ENCODE assay signal across 8 cellular contexts in the genomic region with DNA sequence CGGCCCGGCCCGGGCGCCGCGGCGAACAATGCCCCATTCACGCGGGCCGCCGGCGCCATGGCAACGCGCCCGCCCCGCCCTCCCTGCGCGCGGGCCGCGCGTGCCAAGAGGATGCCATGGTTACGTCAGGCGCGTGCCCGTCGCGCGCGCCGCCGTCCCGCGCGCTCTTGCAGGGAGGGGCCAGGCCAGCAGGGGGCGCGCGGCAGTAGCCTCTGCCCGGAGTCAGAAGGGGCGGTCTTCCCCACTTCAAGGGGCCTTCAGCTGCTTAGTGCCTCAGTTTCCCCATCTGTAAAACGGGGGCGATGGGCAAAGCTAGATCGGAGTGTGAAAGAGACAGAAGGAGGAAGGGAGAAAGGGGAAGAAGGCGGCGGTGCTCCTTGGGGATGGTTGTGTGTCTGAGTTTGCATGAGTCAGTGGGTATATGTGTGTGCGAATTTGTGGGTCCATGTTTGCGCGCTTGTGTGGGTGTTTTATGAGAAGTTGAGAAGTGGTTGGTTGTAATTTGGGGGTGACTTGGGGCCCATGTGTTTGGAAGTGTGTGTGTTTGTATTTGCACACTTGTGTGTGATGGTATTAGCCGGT. TPM values are rescaled to one million over a fixed set of nuclear protein-coding genes. Genes with fewer than 3 reads are reported as not detected.
DNase-seq lines count a peak whose midpoint lies in the region; ATAC-seq and TF ChIP-seq lines count a peak whose summit lies in the region.

No MANE protein-coding gene starts in this region.

- intact Hi-C loops in Panc1 (cut with micrococcal nuclease; ENCODE audit: unreplicated experiment) = loop anchor here (10.0 kb wide), 1 partner anchor 51 kb away; no protein-coding TSS in a partner anchor

- ATAC-seq in Panc1 = peak; percentile 83
- ATAC-seq in activated T-cell treated with anti-CD3 and anti-CD28 coated beads, Interleukin-2, amount 50 U/mL, for 72 hours (replicated peaks in 1 of 2) = peak; percentile 88 to 90
- ATAC-seq in HG03097 (IDR thresholded peaks at IDR 0.05; ENCODE audit: low FRiP score, unreplicated experiment) = no peak

- no peak overlapping the region for H3K27ac Mint-ChIP-seq in activated T-cell treated with anti-CD3 and anti-CD28 coated beads, Interleukin-2, amount 50 U/mL, for 72 hours

- no peaks in the 10 kb centered on the region for H3K27me3 ChIP-seq in Panc1 (ENCODE audit: control insufficient read depth, insufficient read depth, low read length)
- H3K27me3 ChIP-seq in neural cell (ENCODE audit: insufficient read depth, low read depth, low read length) = peaks cover 11% of the 10 kb centered on the region

- no peaks in the 10 kb centered on the region for H4K20me1 ChIP-seq in neural cell (ENCODE audit: insufficient read depth)

- in situ Hi-C loops in Panc1 (cut with HindIII; ENCODE audit: low pct_unique_long_range_greater_than_20kb, low sequenced_read_pairs) = no loop called here

- peak; percentile 54 for TF ChIP-seq RAD21 in neural cell (conservative IDR thresholded peaks at IDR 0.05)

- peak overlapping the region; percentile 60 for H2AFZ ChIP-seq in neural cell (ENCODE audit: low read depth, low read length)

- no peak overlapping the region for H3K4me2 ChIP-seq in neural cell (ENCODE audit: low read length)

- POLR2A ChIA-PET in Panc1 (lab: Charles Lee) = no interaction called here

- no peaks in the 10 kb centered on the region for H3K9me2 ChIP-seq in neural cell (ENCODE audit: insufficient read depth, low read length)

- no peak overlapping the region for H3K4me3 Mint-ChIP-seq in activated T-cell treated with anti-CD3 and anti-CD28 coated beads, Interleukin-2, amount 50 U/mL, for 72 hours

- no peaks in the 10 kb centered on the region for H3K9me3 Mint-ChIP-seq in activated T-cell treated with anti-CD3 and anti-CD28 coated beads, Interleukin-2, amount 50 U/mL, for 72 hours

- TF ChIP-seq CTCF in Panc1 (IDR thresholded peaks at IDR 0.05) = peak; percentile 93
- TF ChIP-seq CTCF in fibroblast of pulmonary artery (IDR thresholded peaks at IDR 0.05; ENCODE audit: low read length, missing control alignments) = peak; percentile 46
- TF ChIP-seq CTCF in neural cell (IDR thresholded peaks at IDR 0.05; ENCODE audit: poor library complexity, severe bottlenecking) = peak; percentile 73

- H3K4me3 ChIP-seq in Panc1 (ENCODE audit: low read depth in 2 of 2, low read length in 2 of 2) (peak overlapping the region; percentile 36 to 51), fibroblast of pulmonary artery (replicated peaks; ENCODE audit: low read depth, low read length) (peak overlapping the region; percentile 43), neural cell (ENCODE audit: low read length) (peak overlapping the region; percentile 51)

- H3F3A ChIP-seq in neural cell (ENCODE audit: insufficient read depth, low read length, poor library complexity, severe bottlenecking) = no peaks in the 10 kb centered on the region

- H3K36me3 Mint-ChIP-seq in activated T-cell treated with anti-CD3 and anti-CD28 coated beads, Interleukin-2, amount 50 U/mL, for 72 hours (ENCODE audit: insufficient read depth in 2 of 2) = no peaks in the 10 kb centered on the region

- peak overlapping the region; percentile 48 for H3K9ac ChIP-seq in neural cell (ENCODE audit: low read length)

- H3K4me1 Mint-ChIP-seq in activated T-cell treated with anti-CD3 and anti-CD28 coated beads, Interleukin-2, amount 50 U/mL, for 72 hours (ENCODE audit: low read depth) = no peaks in the 10 kb centered on the region

- no TSS peak for BruUV-seq in Panc1 (replicated peaks; lab: Mats Ljungman, UMichigan)

- CTCF ChIA-PET in Panc1 (lab: Charles Lee) = interaction anchor here (0.7 kb wide), 1 partner anchor 78 kb away, joined by 3 read pairs; no protein-coding TSS in a partner anchor

- peak; percentile 24 for DNase-seq in DMS153 (lab: John Stamatoyannopoulos, UW)
- peak; percentile 48 for DNase-seq in HS-5 (ENCODE audit: low read depth)
- DNase-seq in Panc1 (ENCODE audit: low read depth, low spot score) = peak; percentile 12
- DNase-seq in activated T-cell treated with anti-CD3 and anti-CD28 coated beads, Interleukin-2, amount 50 U/mL, for 72 hours = peak; percentile 79 to 91
- DNase-seq in fibroblast of pulmonary artery (ENCODE audit: low read depth) = peak; percentile 79
- peak; percentile 63 to 88 (median 76) for DNase-seq in stimulated activated naive CD4-positive, alpha-beta T cell (lab: John Stamatoyannopoulos, UW)

- no peak for TF ChIP-seq EP300 in neural cell (conservative IDR thresholded peaks at IDR 0.05; ENCODE audit: poor library complexity, severe bottlenecking)

- H3K4me1 ChIP-seq in Panc1 (ENCODE audit: control insufficient read depth, insufficient read depth, low read length) = peaks cover 12% of the 10 kb centered on the region

- H3K79me2 ChIP-seq in neural cell (replicated peaks; ENCODE audit: insufficient read depth, low read length) = no peaks in the 10 kb centered on the region

- peaks cover 6% of the 10 kb centered on the region for H3K27me3 Mint-ChIP-seq in activated T-cell treated with anti-CD3 and anti-CD28 coated beads, Interleukin-2, amount 50 U/mL, for 72 hours (ENCODE audit: low read depth)

- H3K9me3 ChIP-seq in Panc1 (ENCODE audit: control insufficient read depth, insufficient read depth, low read depth, low read length) (no peaks in the 10 kb centered on the region), neural cell (ENCODE audit: low read length) (no peaks in the 10 kb centered on the region)

- H3K27ac ChIP-seq in Panc1 (ENCODE audit: low read length) (peak overlapping the region; percentile 69; the same call in 1 of the 2 replicates), neural cell (ENCODE audit: low read length) (no peak overlapping the region)

- H3K36me3 ChIP-seq in Panc1 (ENCODE audit: control insufficient read depth, insufficient read depth, low read length) (no peaks in the 10 kb centered on the region), neural cell (ENCODE audit: insufficient read depth, low read length) (no peaks in the 10 kb centered on the region)

TF ChIP-seq in neural cell, 6 proteins besides CTCF, POLR2A, EP300 and RAD21:
- TF ChIP-seq SMC3 (conservative IDR thresholded peaks at IDR 0.05; ENCODE audit: poor library complexity) (peak; percentile 72), MXI1 (conservative IDR thresholded peaks at IDR 0.05; ENCODE audit: poor library complexity, severe bottlenecking) (no peak)
- TF ChIP-seq, protein P1, sequence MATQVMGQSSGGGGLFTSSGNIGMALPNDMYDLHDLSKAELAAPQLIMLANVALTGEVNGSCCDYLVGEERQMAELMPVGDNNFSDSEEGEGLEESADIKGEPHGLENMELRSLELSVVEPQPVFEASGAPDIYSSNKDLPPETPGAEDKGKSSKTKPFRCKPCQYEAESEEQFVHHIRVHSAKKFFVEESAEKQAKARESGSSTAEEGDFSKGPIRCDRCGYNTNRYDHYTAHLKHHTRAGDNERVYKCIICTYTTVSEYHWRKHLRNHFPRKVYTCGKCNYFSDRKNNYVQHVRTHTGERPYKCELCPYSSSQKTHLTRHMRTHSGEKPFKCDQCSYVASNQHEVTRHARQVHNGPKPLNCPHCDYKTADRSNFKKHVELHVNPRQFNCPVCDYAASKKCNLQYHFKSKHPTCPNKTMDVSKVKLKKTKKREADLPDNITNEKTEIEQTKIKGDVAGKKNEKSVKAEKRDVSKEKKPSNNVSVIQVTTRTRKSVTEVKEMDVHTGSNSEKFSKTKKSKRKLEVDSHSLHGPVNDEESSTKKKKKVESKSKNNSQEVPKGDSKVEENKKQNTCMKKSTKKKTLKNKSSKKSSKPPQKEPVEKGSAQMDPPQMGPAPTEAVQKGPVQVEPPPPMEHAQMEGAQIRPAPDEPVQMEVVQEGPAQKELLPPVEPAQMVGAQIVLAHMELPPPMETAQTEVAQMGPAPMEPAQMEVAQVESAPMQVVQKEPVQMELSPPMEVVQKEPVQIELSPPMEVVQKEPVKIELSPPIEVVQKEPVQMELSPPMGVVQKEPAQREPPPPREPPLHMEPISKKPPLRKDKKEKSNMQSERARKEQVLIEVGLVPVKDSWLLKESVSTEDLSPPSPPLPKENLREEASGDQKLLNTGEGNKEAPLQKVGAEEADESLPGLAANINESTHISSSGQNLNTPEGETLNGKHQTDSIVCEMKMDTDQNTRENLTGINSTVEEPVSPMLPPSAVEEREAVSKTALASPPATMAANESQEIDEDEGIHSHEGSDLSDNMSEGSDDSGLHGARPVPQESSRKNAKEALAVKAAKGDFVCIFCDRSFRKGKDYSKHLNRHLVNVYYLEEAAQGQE (IDR thresholded peaks at IDR 0.05; ENCODE audit: borderline replicate concordance) = no peak

RNA-seq across cellular contexts. Expression of gene NFIX, which starts 11.6 kb away (rescaled TPM):
- total RNA-seq in Panc1 (2021; ENCODE audit: unreplicated experiment) = 144 TPM
- polyA plus RNA-seq in Panc1 (2012; ENCODE audit: insufficient read length) = 107 TPM
- 1 to 10 TPM; 2.2 to 2.8 TPM for total RNA-seq in activated T-cell treated with anti-CD3 and anti-CD28 coated beads, Interleukin-2, amount 50 U/mL, for 72 hours
- polyA plus RNA-seq in neural cell = not detected in 2 replicates
- not detected in 2 replicates for polyA minus RNA-seq in neural cell

RNA-seq across cellular contexts. Expression of gene DAND5, which starts 14.3 kb away (rescaled TPM):
- 0.54 TPM for total RNA-seq in Panc1 (2021; ENCODE audit: unreplicated experiment)
- 1.5 TPM for polyA plus RNA-seq in Panc1 (2012; ENCODE audit: insufficient read length)
- total RNA-seq in activated T-cell treated with anti-CD3 and anti-CD28 coated beads, Interleukin-2, amount 50 U/mL, for 72 hours = under 1 TPM; 0.12 to 0.32 TPM
- not detected in 2 replicates for polyA plus RNA-seq in neural cell
- polyA minus RNA-seq in neural cell = not detected in 2 replicates

RNA-seq across cellular contexts. Expression of gene GADD45GIP1, which starts 26.6 kb away (rescaled TPM):
- 36.7 TPM for total RNA-seq in Panc1 (2021; ENCODE audit: unreplicated experiment)
- 86.1 TPM for polyA plus RNA-seq in Panc1 (2012; ENCODE audit: insufficient read length)
- 10 to 100 TPM; 15.9 to 16.4 TPM for total RNA-seq in activated T-cell treated with anti-CD3 and anti-CD28 coated beads, Interleukin-2, amount 50 U/mL, for 72 hours
- polyA plus RNA-seq in neural cell = 18.6 and 21.3 TPM in 2 replicates
- polyA minus RNA-seq in neural cell = 11.2 and 12.0 TPM in 2 replicates

RNA-seq across cellular contexts. Expression of gene RAD23A, which starts 38.0 kb away (rescaled TPM):
- 111 TPM for total RNA-seq in Panc1 (2021; ENCODE audit: unreplicated experiment)
- 173 TPM for polyA plus RNA-seq in Panc1 (2012; ENCODE audit: insufficient read length)
- 100 to 1,000 TPM; 159 to 189 TPM for total RNA-seq in activated T-cell treated with anti-CD3 and anti-CD28 coated beads, Interleukin-2, amount 50 U/mL, for 72 hours
- 37.4 and 42.1 TPM in 2 replicates for polyA plus RNA-seq in neural cell
- polyA minus RNA-seq in neural cell = 19.9 and 22.4 TPM in 2 replicates

RNA-seq across cellular contexts. Expression of gene CALR, which starts 45.2 kb away (rescaled TPM):
- 1,060 TPM for total RNA-seq in Panc1 (2021; ENCODE audit: unreplicated experiment)
- polyA plus RNA-seq in Panc1 (2012; ENCODE audit: insufficient read length) = 775 TPM
- 100 to 1,000 TPM; 458 to 489 TPM for total RNA-seq in activated T-cell treated with anti-CD3 and anti-CD28 coated beads, Interleukin-2, amount 50 U/mL, for 72 hours
- polyA plus RNA-seq in neural cell = 211 and 242 TPM in 2 replicates
- polyA minus RNA-seq in neural cell = 174 and 179 TPM in 2 replicates

Comparison
In these comparisons a context has a peak if more than half of its experiments do, and no peak if none do; other contexts are left out.
1. DNase-seq: peak in every context shown above with its lines; median percentile 85 in activated T-cell treated with anti-CD3 and anti-CD28 coated beads, Interleukin-2, amount 50 U/mL, for 72 hours; 79 in fibroblast of pulmonary artery; 76 in stimulated activated naive CD4-positive, alpha-beta T cell; 48 in HS-5; 24 in DMS153; 12 in Panc1.
2. RNA of gene NFIX, which starts 11.6 kb away (total RNA-seq): 144 TPM in Panc1 (single experiment); 2.2 to 2.8 TPM in activated T-cell treated with anti-CD3 and anti-CD28 coated beads, Interleukin-2, amount 50 U/mL, for 72 hours; every median in the first group is over 10 times any median in the second.
3. Peak in every context shown above with its lines, with median percentiles within 50 percentile points of each other: H3K4me3 ChIP-seq and CTCF ChIP-seq.